Comparison of ENCODE assay signal across 8 cellular contexts in the genomic region with DNA sequence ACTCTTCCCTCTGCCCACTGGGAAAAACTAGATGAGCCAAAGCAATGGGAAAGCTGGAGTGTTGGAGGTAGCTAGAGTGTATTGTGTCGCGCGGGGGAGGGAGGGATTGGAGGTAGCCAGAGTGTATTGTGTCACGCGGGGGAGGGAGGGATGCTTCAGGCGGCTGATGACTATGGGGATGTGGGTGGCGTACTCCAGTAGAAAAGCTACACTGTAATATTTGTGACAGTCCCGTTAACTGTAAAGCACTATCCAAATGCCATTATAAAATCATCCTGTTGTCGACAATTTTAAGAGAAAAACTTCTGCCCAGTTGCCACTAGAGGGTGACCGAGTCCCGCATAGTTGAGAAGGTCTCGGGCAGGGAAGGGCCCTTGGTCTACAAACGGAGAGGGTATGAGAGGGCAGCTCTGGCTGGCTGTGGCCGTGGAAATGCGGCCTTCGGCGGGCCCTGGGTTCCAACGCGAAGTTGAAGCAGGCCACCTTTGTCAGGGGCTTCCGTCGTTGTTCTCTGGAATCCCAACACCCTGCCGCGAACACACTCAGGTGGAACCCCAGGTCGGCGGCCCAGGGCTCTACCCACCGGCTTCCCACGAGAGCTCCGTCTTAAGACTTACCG. TPM values are rescaled to one million over a fixed set of nuclear protein-coding genes. Genes with fewer than 3 reads are reported as not detected.
DNase-seq lines count a peak whose midpoint lies in the region; ATAC-seq and TF ChIP-seq lines count a peak whose summit lies in the region.

No MANE protein-coding gene starts in this region.

- H3K27ac ChIP-seq in AG04450 (ENCODE audit: low read depth, low read length), result no peak overlapping the region

- POLR2A ChIA-PET in AG04450 (lab: Yijun Ruan, JAX), result no interaction called here

- DNase-seq in AG04450 (ENCODE audit: low read depth, low spot score) (peak; percentile 45), NCI-H1105 treated with DMSO at 0.1 percent for 48 hours (lab: John Stamatoyannopoulos, UW) (peak; percentile 72), SW480 (ENCODE audit: low spot score) (peak; percentile 86), adipocyte (ENCODE audit: low read depth) (peak; percentile 88), left ventricle myocardium superior (peak; percentile 74), retinal pigment epithelial cell (ENCODE audit: low read depth) (peak; percentile 47)

- intact Hi-C loops in left ventricle myocardium superior (cut with micrococcal nuclease), result loop anchor here (2.0 kb wide), 1 partner anchor 144 kb away; no protein-coding TSS in a partner anchor

- H3K9me3 ChIP-seq in AG04450 (ENCODE audit: control insufficient read depth, insufficient read depth, low read length) (no peaks in the 10 kb centered on the region), adipocyte (ENCODE audit: control insufficient read depth, low read length) (no peaks in the 10 kb centered on the region)

- ATAC-seq in GM18868 (IDR thresholded peaks at IDR 0.05; ENCODE audit: unreplicated experiment), result peak; percentile 51
- ATAC-seq in left ventricle myocardium superior, result peak; percentile 93
- no peak for ATAC-seq in GM18520 (IDR thresholded peaks at IDR 0.05; ENCODE audit: unreplicated experiment)

- H3K4me3 ChIP-seq in AG04450 (ENCODE audit: low read depth, low read length) (no peak overlapping the region), adipocyte (ENCODE audit: low read length) (no peak overlapping the region), retinal pigment epithelial cell (ENCODE audit: low read length) (no peak overlapping the region)

- H3K36me3 ChIP-seq in adipocyte (ENCODE audit: control insufficient read depth, insufficient read depth, low read length, severe bottlenecking), result no peaks in the 10 kb centered on the region

- TF ChIP-seq CTCF in AG04450 (IDR thresholded peaks at IDR 0.05; ENCODE audit: low read depth, low read length) (peak; percentile 86), retinal pigment epithelial cell (conservative IDR thresholded peaks at IDR 0.05; ENCODE audit: low read depth, low read length) (peak; percentile 84)

- CTCF ChIA-PET in AG04450 (lab: Charles Lee), result interaction anchor here (0.6 to 5.8 kb wide), 46 partner anchors 9 to 284 kb away, joined by 3 to 114 read pairs (median 6); a partner anchor contains a TSS

- peaks cover 11% of the 10 kb centered on the region for H3K4me1 ChIP-seq in adipocyte (ENCODE audit: control insufficient read depth, insufficient read depth, low read length)

- peaks cover 10% of the 10 kb centered on the region for H3K27me3 ChIP-seq in AG04450 (ENCODE audit: control insufficient read depth, insufficient read depth, low read length)
- H3K27me3 ChIP-seq in adipocyte (replicated peaks; ENCODE audit: control insufficient read depth, insufficient read depth, low read length), result peaks cover under 1% of the 10 kb centered on the region

- H3K9ac ChIP-seq in adipocyte (ENCODE audit: low read length), result no peak overlapping the region

RNA-seq across cellular contexts. Expression of a gene that starts 15.1 kb away (rescaled TPM):
- 1.5 and 1.6 TPM in 2 replicates for polyA plus RNA-seq in AG04450 (2011; rRNA removed)
- polyA minus RNA-seq in AG04450 (2011; rRNA and poly(A)+ RNA removed), result 0.39 and 1.9 TPM in 2 replicates
- not detected for total RNA-seq in left ventricle myocardium superior
